Comparison of ENCODE assay signal across 13 cellular contexts in genomic region chr2:172711110-172711509, GRCh38.
"Had no signal": no experiment of that assay in that cellular context is flagged by ENCODE, and none has a peak within 500 bp of the region (broad histone marks: within the 10 kb centered on the region; RNA-seq: fewer than 3 reads in every experiment).

No MANE protein-coding gene starts in this region.

- H3K9me3 ChIP-seq: ascending aorta had no signal

- H3K27ac Mint-ChIP-seq: activated CD4-positive, alpha-beta memory T cell treated with anti-CD3 and anti-CD28 coated beads for 36 hours; activated CD4-positive, alpha-beta T cell treated with anti-CD3 and anti-CD28 coated beads, Interleukin-2, amount 10 ng/mL, durations not matched to agents 7 days and 5 days; activated naive CD4-positive, alpha-beta T cell treated with anti-CD3 and anti-CD28 coated beads, Interleukin-2, amount 50 U/mL, for 72 hours; activated naive CD8-positive, alpha-beta T cell treated with anti-CD3 and anti-CD28 coated beads, Interleukin-2, amount 50 U/mL, for 24 hours; brain had no signal

- H3K4me3 ChIP-seq: ascending aorta, K562 had no signal

- DNase-seq: activated CD8-positive, alpha-beta memory T cell treated with anti-CD3 and anti-CD28 coated beads for 24 hours; NCI-H1436 treated with DMSO at 0.1 percent for 48 hours; NCI-H187; SIG-M5 had no signal

- H3K27me3 ChIP-seq: ascending aorta had no signal

- H3K4me1 Mint-ChIP-seq: activated CD4-positive, alpha-beta T cell treated with anti-CD3 and anti-CD28 coated beads, Interleukin-2, amount 10 ng/mL, durations not matched to agents 7 days and 5 days; activated naive CD8-positive, alpha-beta T cell treated with anti-CD3 and anti-CD28 coated beads, Interleukin-2, amount 50 U/mL, for 24 hours had no signal

- H3K4me1 ChIP-seq: ascending aorta had no signal

- ATAC-seq: activated naive CD8-positive, alpha-beta T cell treated with anti-CD3 and anti-CD28 coated beads, Interleukin-2, amount 50 U/mL, for 24 hours; activated T-cell treated with anti-CD3 and anti-CD28 coated beads, Interleukin-2, amount 50 U/mL, for 4 hours had no signal

- H3K36me3 Mint-ChIP-seq: activated CD4-positive, alpha-beta memory T cell treated with anti-CD3 and anti-CD28 coated beads for 36 hours; activated naive CD4-positive, alpha-beta T cell treated with anti-CD3 and anti-CD28 coated beads, Interleukin-2, amount 50 U/mL, for 72 hours; brain had no signal

- H3K4me3 Mint-ChIP-seq: activated CD4-positive, alpha-beta memory T cell treated with anti-CD3 and anti-CD28 coated beads for 36 hours; activated CD4-positive, alpha-beta T cell treated with anti-CD3 and anti-CD28 coated beads, Interleukin-2, amount 10 ng/mL, durations not matched to agents 7 days and 5 days; activated naive CD8-positive, alpha-beta T cell treated with anti-CD3 and anti-CD28 coated beads, Interleukin-2, amount 50 U/mL, for 24 hours; activated T-cell treated with anti-CD3 and anti-CD28 coated beads, Interleukin-2, amount 50 U/mL, for 4 hours; brain had no signal

- H3K36me3 ChIP-seq: ascending aorta had no signal

- H3K27ac ChIP-seq: ascending aorta, VCaP had no signal

- H3K9me3 Mint-ChIP-seq: activated CD4-positive, alpha-beta memory T cell treated with anti-CD3 and anti-CD28 coated beads for 36 hours; activated CD4-positive, alpha-beta T cell treated with anti-CD3 and anti-CD28 coated beads, Interleukin-2, amount 10 ng/mL, durations not matched to agents 7 days and 5 days; activated naive CD4-positive, alpha-beta T cell treated with anti-CD3 and anti-CD28 coated beads, Interleukin-2, amount 50 U/mL, for 72 hours; activated naive CD8-positive, alpha-beta T cell treated with anti-CD3 and anti-CD28 coated beads, Interleukin-2, amount 50 U/mL, for 24 hours; activated T-cell treated with anti-CD3 and anti-CD28 coated beads, Interleukin-2, amount 50 U/mL, for 4 hours; brain had no signal
